1 cellular context compared by ENCODE assay signal in the genomic region with DNA sequence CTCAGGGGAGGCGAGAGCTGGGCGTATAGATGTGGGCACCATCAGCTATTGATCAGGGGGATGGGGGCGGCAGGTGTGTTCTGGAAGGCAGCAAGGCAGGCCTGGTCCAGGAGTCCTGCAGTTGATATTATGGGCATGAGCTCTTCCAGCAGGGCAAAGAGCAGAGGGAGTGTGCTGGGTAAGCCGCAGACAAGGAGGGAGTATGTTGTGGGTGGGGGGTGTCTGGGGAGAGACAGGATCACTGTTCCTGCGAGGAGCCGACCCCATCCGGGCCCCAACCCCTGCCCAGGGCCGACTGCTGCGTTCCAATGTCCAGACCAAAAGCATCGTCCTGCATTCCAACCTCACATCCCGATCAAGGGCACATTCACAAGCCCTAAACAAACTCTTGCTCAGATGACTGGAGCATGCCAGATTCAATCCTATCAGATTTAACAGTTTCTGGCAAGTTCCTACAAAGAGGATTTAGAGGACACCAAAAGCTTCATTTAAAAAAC.
TF ChIP-seq lines count a peak whose summit lies in the region.

No MANE protein-coding gene starts in this region.

TF ChIP-seq in HepG2, 621 proteins besides CTCF, POLR2A, EP300 and RAD21 (continued from another document and continues in another):
- TF ChIP-seq, protein P1, sequence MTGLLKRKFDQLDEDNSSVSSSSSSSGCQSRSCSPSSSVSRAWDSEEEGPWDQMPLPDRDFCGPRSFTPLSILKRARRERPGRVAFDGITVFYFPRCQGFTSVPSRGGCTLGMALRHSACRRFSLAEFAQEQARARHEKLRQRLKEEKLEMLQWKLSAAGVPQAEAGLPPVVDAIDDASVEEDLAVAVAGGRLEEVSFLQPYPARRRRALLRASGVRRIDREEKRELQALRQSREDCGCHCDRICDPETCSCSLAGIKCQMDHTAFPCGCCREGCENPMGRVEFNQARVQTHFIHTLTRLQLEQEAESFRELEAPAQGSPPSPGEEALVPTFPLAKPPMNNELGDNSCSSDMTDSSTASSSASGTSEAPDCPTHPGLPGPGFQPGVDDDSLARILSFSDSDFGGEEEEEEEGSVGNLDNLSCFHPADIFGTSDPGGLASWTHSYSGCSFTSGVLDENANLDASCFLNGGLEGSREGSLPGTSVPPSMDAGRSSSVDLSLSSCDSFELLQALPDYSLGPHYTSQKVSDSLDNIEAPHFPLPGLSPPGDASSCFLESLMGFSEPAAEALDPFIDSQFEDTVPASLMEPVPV (CRISPR knock-in tag; IDR thresholded peaks at IDR 0.05): 0 out of 2 replicates have a peak, but pooled peaks have one; percentile 62
- TF ChIP-seq, protein P2, sequence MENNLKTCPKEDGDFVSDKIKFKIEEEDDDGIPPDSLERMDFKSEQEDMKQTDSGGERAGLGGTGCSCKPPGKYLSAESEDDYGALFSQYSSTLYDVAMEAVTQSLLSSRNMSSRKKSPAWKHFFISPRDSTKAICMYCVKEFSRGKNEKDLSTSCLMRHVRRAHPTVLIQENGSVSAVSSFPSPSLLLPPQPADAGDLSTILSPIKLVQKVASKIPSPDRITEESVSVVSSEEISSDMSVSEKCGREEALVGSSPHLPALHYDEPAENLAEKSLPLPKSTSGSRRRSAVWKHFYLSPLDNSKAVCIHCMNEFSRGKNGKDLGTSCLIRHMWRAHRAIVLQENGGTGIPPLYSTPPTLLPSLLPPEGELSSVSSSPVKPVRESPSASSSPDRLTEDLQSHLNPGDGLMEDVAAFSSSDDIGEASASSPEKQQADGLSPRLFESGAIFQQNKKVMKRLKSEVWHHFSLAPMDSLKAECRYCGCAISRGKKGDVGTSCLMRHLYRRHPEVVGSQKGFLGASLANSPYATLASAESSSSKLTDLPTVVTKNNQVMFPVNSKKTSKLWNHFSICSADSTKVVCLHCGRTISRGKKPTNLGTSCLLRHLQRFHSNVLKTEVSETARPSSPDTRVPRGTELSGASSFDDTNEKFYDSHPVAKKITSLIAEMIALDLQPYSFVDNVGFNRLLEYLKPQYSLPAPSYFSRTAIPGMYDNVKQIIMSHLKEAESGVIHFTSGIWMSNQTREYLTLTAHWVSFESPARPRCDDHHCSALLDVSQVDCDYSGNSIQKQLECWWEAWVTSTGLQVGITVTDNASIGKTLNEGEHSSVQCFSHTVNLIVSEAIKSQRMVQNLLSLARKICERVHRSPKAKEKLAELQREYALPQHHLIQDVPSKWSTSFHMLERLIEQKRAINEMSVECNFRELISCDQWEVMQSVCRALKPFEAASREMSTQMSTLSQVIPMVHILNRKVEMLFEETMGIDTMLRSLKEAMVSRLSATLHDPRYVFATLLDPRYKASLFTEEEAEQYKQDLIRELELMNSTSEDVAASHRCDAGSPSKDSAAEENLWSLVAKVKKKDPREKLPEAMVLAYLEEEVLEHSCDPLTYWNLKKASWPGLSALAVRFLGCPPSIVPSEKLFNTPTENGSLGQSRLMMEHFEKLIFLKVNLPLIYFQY (CRISPR knock-in tag; IDR thresholded peaks at IDR 0.05; ENCODE audit: borderline replicate concordance): 0 out of 2 replicates have a peak, but pooled peaks have one; percentile 16
- TF ChIP-seq KDM4B (CRISPR knock-in tag; IDR thresholded peaks at IDR 0.05) (no peak), U2AF2 (IDR thresholded peaks at IDR 0.05; ENCODE audit: low read depth, low read length) (no peak), NCOA1 (CRISPR knock-in tag; IDR thresholded peaks at IDR 0.05) (no peak), ZNF790 (CRISPR knock-in tag; IDR thresholded peaks at IDR 0.05; ENCODE audit: borderline replicate concordance) (no peak), ZSCAN20 (CRISPR knock-in tag; IDR thresholded peaks at IDR 0.05; ENCODE audit: borderline replicate concordance) (no peak), ZNF557 (CRISPR knock-in tag; IDR thresholded peaks at IDR 0.05) (no peak), HOXA3 (CRISPR knock-in tag; IDR thresholded peaks at IDR 0.05) (peak; percentile 35; the same call in 1 of the 2 replicates), ZNF232 (CRISPR knock-in tag; IDR thresholded peaks at IDR 0.05; ENCODE audit: borderline replicate concordance) (no peak), SCMH1 (CRISPR knock-in tag; IDR thresholded peaks at IDR 0.05; ENCODE audit: borderline replicate concordance) (no peak), HNRNPK (IDR thresholded peaks at IDR 0.05; ENCODE audit: low read depth, low read length, poor library complexity, severe bottlenecking) (no peak), RXRB (CRISPR knock-in tag; IDR thresholded peaks at IDR 0.05; ENCODE audit: borderline replicate concordance) (peak; percentile 68; the same call in 1 of the 2 replicates), FOXM1 (CRISPR knock-in tag; IDR thresholded peaks at IDR 0.05) (no peak), REPIN1 (CRISPR knock-in tag; IDR thresholded peaks at IDR 0.05; ENCODE audit: borderline replicate concordance, low read depth) (no peak; the same call in 1 of the 2 replicates), YY1 (IDR thresholded peaks at IDR 0.05; ENCODE audit: insufficient read depth, insufficient replicate concordance, low read depth, low read length) (no peak), SKI (IDR thresholded peaks at IDR 0.05; ENCODE audit: partially characterized antibody) (peak; percentile 36), NR3C1 (CRISPR knock-in tag; IDR thresholded peaks at IDR 0.05) (no peak), KDM5A (IDR thresholded peaks at IDR 0.05; ENCODE audit: borderline replicate concordance, low read length) (no peak), NCOR1 (IDR thresholded peaks at IDR 0.05; ENCODE audit: borderline replicate concordance, low read length) (0 out of 2 replicates have a peak, but pooled peaks have one; percentile 26), CBFB (CRISPR knock-in tag; IDR thresholded peaks at IDR 0.05) (0 out of 2 replicates have a peak, but pooled peaks have one; percentile 55), ZFX (CRISPR knock-in tag; IDR thresholded peaks at IDR 0.05; ENCODE audit: low read depth) (peak; percentile 53; the same call in 1 of the 2 replicates)
- TF ChIP-seq, protein P3, sequence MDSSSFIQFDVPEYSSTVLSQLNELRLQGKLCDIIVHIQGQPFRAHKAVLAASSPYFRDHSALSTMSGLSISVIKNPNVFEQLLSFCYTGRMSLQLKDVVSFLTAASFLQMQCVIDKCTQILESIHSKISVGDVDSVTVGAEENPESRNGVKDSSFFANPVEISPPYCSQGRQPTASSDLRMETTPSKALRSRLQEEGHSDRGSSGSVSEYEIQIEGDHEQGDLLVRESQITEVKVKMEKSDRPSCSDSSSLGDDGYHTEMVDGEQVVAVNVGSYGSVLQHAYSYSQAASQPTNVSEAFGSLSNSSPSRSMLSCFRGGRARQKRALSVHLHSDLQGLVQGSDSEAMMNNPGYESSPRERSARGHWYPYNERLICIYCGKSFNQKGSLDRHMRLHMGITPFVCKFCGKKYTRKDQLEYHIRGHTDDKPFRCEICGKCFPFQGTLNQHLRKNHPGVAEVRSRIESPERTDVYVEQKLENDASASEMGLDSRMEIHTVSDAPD (CRISPR knock-in tag; IDR thresholded peaks at IDR 0.05): no peak; the same call in 1 of the 2 replicates
- TF ChIP-seq, protein P4, sequence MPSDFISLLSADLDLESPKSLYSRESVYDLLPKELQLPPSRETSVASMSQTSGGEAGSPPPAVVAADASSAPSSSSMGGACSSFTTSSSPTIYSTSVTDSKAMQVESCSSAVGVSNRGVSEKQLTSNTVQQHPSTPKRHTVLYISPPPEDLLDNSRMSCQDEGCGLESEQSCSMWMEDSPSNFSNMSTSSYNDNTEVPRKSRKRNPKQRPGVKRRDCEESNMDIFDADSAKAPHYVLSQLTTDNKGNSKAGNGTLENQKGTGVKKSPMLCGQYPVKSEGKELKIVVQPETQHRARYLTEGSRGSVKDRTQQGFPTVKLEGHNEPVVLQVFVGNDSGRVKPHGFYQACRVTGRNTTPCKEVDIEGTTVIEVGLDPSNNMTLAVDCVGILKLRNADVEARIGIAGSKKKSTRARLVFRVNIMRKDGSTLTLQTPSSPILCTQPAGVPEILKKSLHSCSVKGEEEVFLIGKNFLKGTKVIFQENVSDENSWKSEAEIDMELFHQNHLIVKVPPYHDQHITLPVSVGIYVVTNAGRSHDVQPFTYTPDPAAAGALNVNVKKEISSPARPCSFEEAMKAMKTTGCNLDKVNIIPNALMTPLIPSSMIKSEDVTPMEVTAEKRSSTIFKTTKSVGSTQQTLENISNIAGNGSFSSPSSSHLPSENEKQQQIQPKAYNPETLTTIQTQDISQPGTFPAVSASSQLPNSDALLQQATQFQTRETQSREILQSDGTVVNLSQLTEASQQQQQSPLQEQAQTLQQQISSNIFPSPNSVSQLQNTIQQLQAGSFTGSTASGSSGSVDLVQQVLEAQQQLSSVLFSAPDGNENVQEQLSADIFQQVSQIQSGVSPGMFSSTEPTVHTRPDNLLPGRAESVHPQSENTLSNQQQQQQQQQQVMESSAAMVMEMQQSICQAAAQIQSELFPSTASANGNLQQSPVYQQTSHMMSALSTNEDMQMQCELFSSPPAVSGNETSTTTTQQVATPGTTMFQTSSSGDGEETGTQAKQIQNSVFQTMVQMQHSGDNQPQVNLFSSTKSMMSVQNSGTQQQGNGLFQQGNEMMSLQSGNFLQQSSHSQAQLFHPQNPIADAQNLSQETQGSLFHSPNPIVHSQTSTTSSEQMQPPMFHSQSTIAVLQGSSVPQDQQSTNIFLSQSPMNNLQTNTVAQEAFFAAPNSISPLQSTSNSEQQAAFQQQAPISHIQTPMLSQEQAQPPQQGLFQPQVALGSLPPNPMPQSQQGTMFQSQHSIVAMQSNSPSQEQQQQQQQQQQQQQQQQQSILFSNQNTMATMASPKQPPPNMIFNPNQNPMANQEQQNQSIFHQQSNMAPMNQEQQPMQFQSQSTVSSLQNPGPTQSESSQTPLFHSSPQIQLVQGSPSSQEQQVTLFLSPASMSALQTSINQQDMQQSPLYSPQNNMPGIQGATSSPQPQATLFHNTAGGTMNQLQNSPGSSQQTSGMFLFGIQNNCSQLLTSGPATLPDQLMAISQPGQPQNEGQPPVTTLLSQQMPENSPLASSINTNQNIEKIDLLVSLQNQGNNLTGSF (CRISPR knock-in tag; IDR thresholded peaks at IDR 0.05): no peak
- TF ChIP-seq, protein P5, sequence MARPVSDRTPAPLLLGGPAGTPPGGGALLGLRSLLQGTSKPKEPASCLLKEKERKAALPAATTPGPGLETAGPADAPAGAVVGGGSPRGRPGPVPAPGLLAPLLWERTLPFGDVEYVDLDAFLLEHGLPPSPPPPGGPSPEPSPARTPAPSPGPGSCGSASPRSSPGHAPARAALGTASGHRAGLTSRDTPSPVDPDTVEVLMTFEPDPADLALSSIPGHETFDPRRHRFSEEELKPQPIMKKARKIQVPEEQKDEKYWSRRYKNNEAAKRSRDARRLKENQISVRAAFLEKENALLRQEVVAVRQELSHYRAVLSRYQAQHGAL (CRISPR knock-in tag; IDR thresholded peaks at IDR 0.05; ENCODE audit: not compliant biosample characterization): no peak
- TF ChIP-seq, protein P6, sequence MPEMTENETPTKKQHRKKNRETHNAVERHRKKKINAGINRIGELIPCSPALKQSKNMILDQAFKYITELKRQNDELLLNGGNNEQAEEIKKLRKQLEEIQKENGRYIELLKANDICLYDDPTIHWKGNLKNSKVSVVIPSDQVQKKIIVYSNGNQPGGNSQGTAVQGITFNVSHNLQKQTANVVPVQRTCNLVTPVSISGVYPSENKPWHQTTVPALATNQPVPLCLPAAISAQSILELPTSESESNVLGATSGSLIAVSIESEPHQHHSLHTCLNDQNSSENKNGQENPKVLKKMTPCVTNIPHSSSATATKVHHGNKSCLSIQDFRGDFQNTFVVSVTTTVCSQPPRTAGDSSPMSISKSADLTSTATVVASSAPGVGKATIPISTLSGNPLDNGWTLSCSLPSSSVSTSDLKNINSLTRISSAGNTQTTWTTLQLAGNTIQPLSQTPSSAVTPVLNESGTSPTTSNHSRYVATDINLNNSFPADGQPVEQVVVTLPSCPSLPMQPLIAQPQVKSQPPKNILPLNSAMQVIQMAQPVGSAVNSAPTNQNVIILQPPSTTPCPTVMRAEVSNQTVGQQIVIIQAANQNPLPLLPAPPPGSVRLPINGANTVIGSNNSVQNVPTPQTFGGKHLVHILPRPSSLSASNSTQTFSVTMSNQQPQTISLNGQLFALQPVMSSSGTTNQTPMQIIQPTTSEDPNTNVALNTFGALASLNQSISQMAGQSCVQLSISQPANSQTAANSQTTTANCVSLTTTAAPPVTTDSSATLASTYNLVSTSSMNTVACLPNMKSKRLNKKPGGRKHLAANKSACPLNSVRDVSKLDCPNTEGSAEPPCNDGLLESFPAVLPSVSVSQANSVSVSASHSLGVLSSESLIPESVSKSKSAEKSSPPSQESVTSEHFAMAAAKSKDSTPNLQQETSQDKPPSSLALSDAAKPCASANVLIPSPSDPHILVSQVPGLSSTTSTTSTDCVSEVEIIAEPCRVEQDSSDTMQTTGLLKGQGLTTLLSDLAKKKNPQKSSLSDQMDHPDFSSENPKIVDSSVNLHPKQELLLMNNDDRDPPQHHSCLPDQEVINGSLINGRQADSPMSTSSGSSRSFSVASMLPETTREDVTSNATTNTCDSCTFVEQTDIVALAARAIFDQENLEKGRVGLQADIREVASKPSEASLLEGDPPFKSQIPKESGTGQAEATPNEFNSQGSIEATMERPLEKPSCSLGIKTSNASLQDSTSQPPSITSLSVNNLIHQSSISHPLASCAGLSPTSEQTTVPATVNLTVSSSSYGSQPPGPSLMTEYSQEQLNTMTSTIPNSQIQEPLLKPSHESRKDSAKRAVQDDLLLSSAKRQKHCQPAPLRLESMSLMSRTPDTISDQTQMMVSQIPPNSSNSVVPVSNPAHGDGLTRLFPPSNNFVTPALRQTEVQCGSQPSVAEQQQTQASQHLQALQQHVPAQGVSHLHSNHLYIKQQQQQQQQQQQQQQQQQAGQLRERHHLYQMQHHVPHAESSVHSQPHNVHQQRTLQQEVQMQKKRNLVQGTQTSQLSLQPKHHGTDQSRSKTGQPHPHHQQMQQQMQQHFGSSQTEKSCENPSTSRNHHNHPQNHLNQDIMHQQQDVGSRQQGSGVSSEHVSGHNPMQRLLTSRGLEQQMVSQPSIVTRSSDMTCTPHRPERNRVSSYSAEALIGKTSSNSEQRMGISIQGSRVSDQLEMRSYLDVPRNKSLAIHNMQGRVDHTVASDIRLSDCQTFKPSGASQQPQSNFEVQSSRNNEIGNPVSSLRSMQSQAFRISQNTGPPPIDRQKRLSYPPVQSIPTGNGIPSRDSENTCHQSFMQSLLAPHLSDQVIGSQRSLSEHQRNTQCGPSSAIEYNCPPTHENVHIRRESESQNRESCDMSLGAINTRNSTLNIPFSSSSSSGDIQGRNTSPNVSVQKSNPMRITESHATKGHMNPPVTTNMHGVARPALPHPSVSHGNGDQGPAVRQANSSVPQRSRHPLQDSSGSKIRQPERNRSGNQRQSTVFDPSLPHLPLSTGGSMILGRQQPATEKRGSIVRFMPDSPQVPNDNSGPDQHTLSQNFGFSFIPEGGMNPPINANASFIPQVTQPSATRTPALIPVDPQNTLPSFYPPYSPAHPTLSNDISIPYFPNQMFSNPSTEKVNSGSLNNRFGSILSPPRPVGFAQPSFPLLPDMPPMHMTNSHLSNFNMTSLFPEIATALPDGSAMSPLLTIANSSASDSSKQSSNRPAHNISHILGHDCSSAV (CRISPR knock-in tag; IDR thresholded peaks at IDR 0.05; ENCODE audit: borderline replicate concordance): no peak
- TF ChIP-seq, protein P7, sequence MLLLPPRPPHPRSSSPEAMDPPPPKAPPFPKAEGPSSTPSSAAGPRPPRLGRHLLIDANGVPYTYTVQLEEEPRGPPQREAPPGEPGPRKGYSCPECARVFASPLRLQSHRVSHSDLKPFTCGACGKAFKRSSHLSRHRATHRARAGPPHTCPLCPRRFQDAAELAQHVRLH (CRISPR knock-in tag; IDR thresholded peaks at IDR 0.05; ENCODE audit: borderline replicate concordance, low read depth): no peak
